In genomic region chr5:132854301-132854700, GRCh38 we compare ENCODE assay signal across 30 cellular contexts. TPM values are rescaled to one million over a fixed set of nuclear protein-coding genes. Genes with fewer than 3 reads are reported as not detected.
DNase-seq lines count a peak whose midpoint lies in the region; ATAC-seq, FAIRE-seq and TF ChIP-seq lines count a peak whose summit lies in the region.
"Had no signal": no experiment of that assay in that cellular context is flagged by ENCODE, and none has a peak within 500 bp of the region (broad histone marks: within the 10 kb centered on the region; RNA-seq: fewer than 3 reads in every experiment).

No MANE protein-coding gene starts in this region.

- peak; percentile 91 for ATAC-seq in SK-N-SH treated with all-trans-retinoic acid at 6 μM for 48 hours
- ATAC-seq in pancreas, result peak; percentile 46 to 67 (median 58)
- no peak for ATAC-seq in GM21515 (IDR thresholded peaks at IDR 0.05; ENCODE audit: unreplicated experiment)
- ATAC-seq: esophagus mucosa, HCT116, left ventricle myocardium superior, natural killer cell, PC-3, Right ventricle myocardium inferior had no signal

- no peaks in the 10 kb centered on the region for H3K4me1 ChIP-seq in HEK293 (ENCODE audit: control insufficient read depth, insufficient read depth, low read length)
- peaks cover 0 to 23% (median 20%) of the 10 kb centered on the region in 3 donors for H3K4me1 ChIP-seq in pancreas
- no peaks in the 10 kb centered on the region for H3K4me1 ChIP-seq in uterus
- H3K4me1 ChIP-seq: tibial nerve had no signal

- H3K4me3 ChIP-seq in HEK293 (ENCODE audit: low read depth, low read length), result no peak overlapping the region
- H3K4me3 ChIP-seq in fibroblast of pulmonary artery (replicated peaks; ENCODE audit: low read depth, low read length), result no peak overlapping the region
- no peak overlapping the region for H3K4me3 ChIP-seq in pancreas
- H3K4me3 ChIP-seq in uterus, result no peak overlapping the region
- H3K4me3 ChIP-seq: BLaER1, smooth muscle cell, tibial nerve had no signal

- H3K27ac ChIP-seq in HEK293 (ENCODE audit: extremely low read depth, low read depth, low read length) (no peak overlapping the region), pancreas (peak overlapping the region in 3 of 4 donors; percentile 0 to 57 (median 0)), uterus (no peak overlapping the region)
- H3K27ac ChIP-seq: BLaER1, tibial nerve had no signal

- POLR2A ChIA-PET in HEK293 (lab: Yijun Ruan, JAX), result interaction anchor here (0.6 to 1.5 kb wide), 3 partner anchors 10 to 15 kb away, joined by 3 read pairs; partner anchors contain the start of genes GDF9 and UQCRQ

- no peak for FAIRE-seq in pancreas (lab: Jason Lieb, UNC)
- FAIRE-seq: islet of Langerhans had no signal

- DNase-seq in fibroblast of pulmonary artery (ENCODE audit: low read depth) (peak; percentile 49), pancreas (no peak), NCI-H774 (lab: John Stamatoyannopoulos, UW) (no peak), uterus (no peak)
- DNase-seq: activated CD4-positive, alpha-beta T cell treated with anti-CD3 and anti-CD28 coated beads, Interleukin-2, amount 10 ng/mL, durations not matched to agents 7 days and 5 days; activated naive CD4-positive, alpha-beta T cell treated with anti-CD3 and anti-CD28 coated beads, Interleukin-2, amount 10 ng/mL, durations not matched to agents 7 days and 5 days; COR-L47; effector memory CD4-positive, alpha-beta T cell; Karpas-422; left ventricle myocardium superior; natural killer cell; NCI-H1436; NCI-H2107; occipital lobe; PC-3; retina; SW 1271; T-helper 9 cell had no signal

- no peaks in the 10 kb centered on the region for H3K36me3 ChIP-seq in HEK293 (ENCODE audit: control insufficient read depth in 2 of 2, insufficient read depth in 1 of 2, low read length in 2 of 2)
- no peaks in the 10 kb centered on the region for H3K36me3 ChIP-seq in pancreas
- H3K36me3 ChIP-seq in uterus, result no peaks in the 10 kb centered on the region
- H3K36me3 ChIP-seq: BLaER1, tibial nerve had no signal

- TF ChIP-seq POLR2A in uterus (IDR thresholded peaks at IDR 0.05), result no peak

- WGBS in pancreas, 2 donors, result 9 to 12% methylated on average over 3 of the region's 3 CpGs

- H3K9me3 ChIP-seq in HEK293 (ENCODE audit: control insufficient read depth, insufficient read depth, low read depth, low read length), result no peaks in the 10 kb centered on the region
- H3K9me3 ChIP-seq in pancreas, result no peaks in the 10 kb centered on the region
- no peaks in the 10 kb centered on the region for H3K9me3 ChIP-seq in uterus
- H3K9me3 ChIP-seq: BLaER1, tibial nerve had no signal

- TF ChIP-seq CTCF in HEK293 (tag by site-specific recombination; IDR thresholded peaks at IDR 0.05) (no peak), fibroblast of pulmonary artery (IDR thresholded peaks at IDR 0.05; ENCODE audit: low read length, missing control alignments) (no peak), pancreas (IDR thresholded peaks at IDR 0.05) (no peak), uterus (IDR thresholded peaks at IDR 0.05) (no peak)

- H3K27me3 ChIP-seq in pancreas (no peaks in the 10 kb centered on the region), uterus (no peaks in the 10 kb centered on the region)
- H3K27me3 ChIP-seq: BLaER1, tibial nerve had no signal

- CTCF ChIA-PET in HEK293 (lab: Yijun Ruan, JAX), result interaction anchor here (0.6 to 0.7 kb wide), 2 partner anchors 29 to 189 kb away, joined by 3 read pairs; no protein-coding TSS in a partner anchor

- intact Hi-C loops in pancreas (cut with DNase I) (no loop called here), uterus (cut with DNase I; ENCODE audit: low total_unique reads) (no loop called here)

TF ChIP-seq in HEK293, 187 proteins besides CTCF, POLR2A, EP300 and RAD21 (continues in another document):
- TF ChIP-seq ZNF132 (tag by site-specific recombination; IDR thresholded peaks at IDR 0.05; ENCODE audit: borderline replicate concordance), result no peak
- no peak for TF ChIP-seq ZNF280C (tag by site-specific recombination; IDR thresholded peaks at IDR 0.05)
- 0 out of 2 replicates have a peak, but pooled peaks have one; percentile 20 for TF ChIP-seq ZNF629 (tag by site-specific recombination; IDR thresholded peaks at IDR 0.05)
- TF ChIP-seq ZNF776 (tag by site-specific recombination; IDR thresholded peaks at IDR 0.05; ENCODE audit: borderline replicate concordance), result no peak
- TF ChIP-seq ATF2 (tag by site-specific recombination; IDR thresholded peaks at IDR 0.05; ENCODE audit: low read depth), result 0 out of 2 replicates have a peak, but pooled peaks have one; percentile 21

TF ChIP-seq in SK-N-SH treated with all-trans-retinoic acid at 6 μM for 48 hours, 23 proteins besides CTCF, POLR2A, EP300 and RAD21:
- TF ChIP-seq, protein P1, sequence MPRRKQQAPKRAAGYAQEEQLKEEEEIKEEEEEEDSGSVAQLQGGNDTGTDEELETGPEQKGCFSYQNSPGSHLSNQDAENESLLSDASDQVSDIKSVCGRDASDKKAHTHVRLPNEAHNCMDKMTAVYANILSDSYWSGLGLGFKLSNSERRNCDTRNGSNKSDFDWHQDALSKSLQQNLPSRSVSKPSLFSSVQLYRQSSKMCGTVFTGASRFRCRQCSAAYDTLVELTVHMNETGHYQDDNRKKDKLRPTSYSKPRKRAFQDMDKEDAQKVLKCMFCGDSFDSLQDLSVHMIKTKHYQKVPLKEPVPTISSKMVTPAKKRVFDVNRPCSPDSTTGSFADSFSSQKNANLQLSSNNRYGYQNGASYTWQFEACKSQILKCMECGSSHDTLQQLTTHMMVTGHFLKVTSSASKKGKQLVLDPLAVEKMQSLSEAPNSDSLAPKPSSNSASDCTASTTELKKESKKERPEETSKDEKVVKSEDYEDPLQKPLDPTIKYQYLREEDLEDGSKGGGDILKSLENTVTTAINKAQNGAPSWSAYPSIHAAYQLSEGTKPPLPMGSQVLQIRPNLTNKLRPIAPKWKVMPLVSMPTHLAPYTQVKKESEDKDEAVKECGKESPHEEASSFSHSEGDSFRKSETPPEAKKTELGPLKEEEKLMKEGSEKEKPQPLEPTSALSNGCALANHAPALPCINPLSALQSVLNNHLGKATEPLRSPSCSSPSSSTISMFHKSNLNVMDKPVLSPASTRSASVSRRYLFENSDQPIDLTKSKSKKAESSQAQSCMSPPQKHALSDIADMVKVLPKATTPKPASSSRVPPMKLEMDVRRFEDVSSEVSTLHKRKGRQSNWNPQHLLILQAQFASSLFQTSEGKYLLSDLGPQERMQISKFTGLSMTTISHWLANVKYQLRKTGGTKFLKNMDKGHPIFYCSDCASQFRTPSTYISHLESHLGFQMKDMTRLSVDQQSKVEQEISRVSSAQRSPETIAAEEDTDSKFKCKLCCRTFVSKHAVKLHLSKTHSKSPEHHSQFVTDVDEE (CRISPR knock-in tag; IDR thresholded peaks at IDR 0.05), result no peak
- TF ChIP-seq ISL1 (CRISPR knock-in tag; IDR thresholded peaks at IDR 0.05) (peak; percentile 61), SNAI2 (CRISPR knock-in tag; IDR thresholded peaks at IDR 0.05) (0 out of 2 replicates have a peak, but pooled peaks have one; percentile 10)

RNA-seq across cellular contexts. Expression of gene GDF9, which starts 12.0 kb away (rescaled TPM):
- total RNA-seq in pancreas (under 1 TPM; 0.19 to 0.93 (median 0.31) TPM), uterus (1 to 10 TPM in 1 of 4 donors, under 1 TPM in 2, not detected in 1; 0.18 to 1.8 (median 0.62) TPM)
- 1 to 10 TPM in 1 of 2 donors, under 1 TPM in 1; 0.42 to 1.1 TPM for polyA plus RNA-seq in pancreas
- total RNA-seq: PC-3 had no signal

RNA-seq across cellular contexts. Expression of gene UQCRQ, which starts 12.1 kb away (rescaled TPM):
- total RNA-seq in pancreas (100 to 1,000 TPM; 133 to 235 (median 189) TPM), uterus (100 to 1,000 TPM in 2 of 4 donors, 10 to 100 TPM in 2; 30.5 to 196 (median 115) TPM)
- 100 to 1,000 TPM; 208 to 216 TPM for polyA plus RNA-seq in pancreas

RNA-seq across cellular contexts. Expression of gene LEAP2, which starts 19.2 kb away (rescaled TPM):
- total RNA-seq in pancreas (1 to 10 TPM in 3 of 6 donors, under 1 TPM in 3; 0.55 to 2.0 (median 1.1) TPM), uterus (1 to 10 TPM in 2 of 4 donors, under 1 TPM in 1, not detected in 1; 0.88 to 3.4 (median 1.1) TPM)
- 1 to 10 TPM; 2.3 to 3.9 TPM for polyA plus RNA-seq in pancreas

RNA-seq across cellular contexts. Expression of gene SHROOM1, which starts 23.9 kb away (rescaled TPM):
- 10 to 100 TPM; 10.7 to 14.7 (median 11.6) TPM for total RNA-seq in pancreas
- 10 to 100 TPM; 30.9 to 62.0 TPM for polyA plus RNA-seq in pancreas
- 10 to 100 TPM in 3 of 4 donors, 1 to 10 TPM in 1; 5.0 to 28.0 (median 12.3) TPM for total RNA-seq in uterus

RNA-seq across cellular contexts. Expression of gene SOWAHA, which starts 41.2 kb away (rescaled TPM):
- 1 to 10 TPM; 1.5 to 2.8 (median 1.9) TPM for total RNA-seq in pancreas
- 1 to 10 TPM; 1.4 to 5.0 TPM for polyA plus RNA-seq in pancreas
- total RNA-seq in uterus, result under 1 TPM in 3 of 4 donors, not detected in 1; under 0.01 to 0.14 (median 0.12) TPM
- total RNA-seq: activated CD4-positive, alpha-beta T cell treated with anti-CD3 and anti-CD28 coated beads, Interleukin-2, amount 10 ng/mL, durations not matched to agents 7 days and 5 days; natural killer cell; NCI-H460 had no signal
- polyA plus RNA-seq: AG04450 had no signal

Comparison
In these comparisons a context has a peak if more than half of its experiments do, and no peak if none do; other contexts are left out.
1. H3K27ac ChIP-seq: peak in pancreas (3 of 4); none in HEK293 (single experiment) and uterus (0 of 2).